In genomic region chr7:156445997-156446761, GRCh38 we compare ENCODE assay signal across 1 cellular context.
TF ChIP-seq lines count a peak whose summit lies in the region.

No MANE protein-coding gene starts in this region.

TF ChIP-seq in H1, 55 proteins besides CTCF, POLR2A, EP300 and RAD21 (continued from another document):
- no peak for TF ChIP-seq SRF (IDR thresholded peaks at IDR 0.05; ENCODE audit: low read depth, low read length)
- no peak for TF ChIP-seq RBBP5 (IDR thresholded peaks at IDR 0.05; ENCODE audit: borderline replicate concordance, low read depth, low read length)
- TF ChIP-seq NRF1 (IDR thresholded peaks at IDR 0.05; ENCODE audit: low read depth, low read length) = no peak
- no peak for TF ChIP-seq SP1 (IDR thresholded peaks at IDR 0.05; ENCODE audit: low read depth, low read length)
- no peak for TF ChIP-seq CREB1 (IDR thresholded peaks at IDR 0.05)
TF ChIP-seq in H1: peak in this region for 0.
